ENCODE assay signal across 8 cellular contexts in the genomic region with DNA sequence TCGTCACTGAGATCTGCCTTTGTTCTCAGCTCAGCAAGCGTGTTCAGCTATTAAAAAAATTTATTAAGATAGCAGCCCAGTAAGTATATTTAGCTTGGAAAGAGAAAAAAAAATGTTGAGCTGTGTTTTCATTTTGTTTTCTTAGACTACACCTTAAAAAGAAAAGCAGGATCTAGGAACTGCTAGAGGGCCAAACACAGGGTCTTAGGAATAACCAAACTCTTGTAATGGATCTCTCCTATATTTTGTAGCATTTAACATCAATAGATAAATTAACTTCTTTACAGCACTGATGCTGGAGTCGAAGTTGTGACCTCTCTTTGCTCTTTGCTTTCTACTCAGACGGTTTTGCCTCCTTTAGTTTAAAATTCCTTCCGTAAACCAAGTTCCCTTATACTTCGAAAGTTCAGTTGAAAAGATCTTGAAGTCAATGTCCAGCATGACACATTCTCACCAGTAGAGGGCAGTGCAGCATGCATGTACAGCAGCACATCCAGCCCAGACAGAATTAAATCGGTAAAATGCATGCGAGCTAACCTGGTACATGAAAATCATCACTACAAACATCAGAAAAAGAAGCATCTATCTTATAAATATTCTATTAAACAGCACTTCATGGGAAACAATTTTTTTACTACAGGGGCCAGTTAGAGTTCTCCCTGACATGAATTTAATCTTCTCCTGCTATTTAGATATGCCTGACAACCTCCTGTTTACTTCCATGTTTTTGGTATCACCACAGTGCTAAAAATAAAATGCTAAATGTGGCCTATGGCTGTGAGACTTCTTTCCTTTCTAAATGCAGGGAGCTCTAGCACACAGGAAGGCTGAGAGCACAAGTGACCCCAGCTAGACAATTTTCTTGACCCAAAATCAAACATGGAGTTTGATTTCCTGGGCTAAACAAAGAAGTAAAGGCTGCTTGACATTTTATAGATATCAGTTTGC. TPM values are rescaled to one million over a fixed set of nuclear protein-coding genes. Genes with fewer than 3 reads are reported as not detected.
DNase-seq lines count a peak whose midpoint lies in the region; ATAC-seq and TF ChIP-seq lines count a peak whose summit lies in the region.

No MANE protein-coding gene starts in this region.

- intact Hi-C loops in activated CD4-positive, alpha-beta T cell treated with anti-CD3 and anti-CD28 coated beads for 36 hours (cut with DNase I, micrococcal nuclease) = loop anchor here (1.0 to 10.0 kb wide), 6 partner anchors 49 to 1314 kb away; no protein-coding TSS in a partner anchor
- intact Hi-C loops in left lung (cut with DNase I) = loop anchor here in 1 of 2 donors (10.0 kb wide), 1 partner anchor 223 kb away; no protein-coding TSS in a partner anchor

- peak; percentile 87 to 89 for TF ChIP-seq CTCF in left lung (IDR thresholded peaks at IDR 0.05)

- no peak overlapping the region for H3K4me3 Mint-ChIP-seq in activated CD4-positive, alpha-beta T cell treated with anti-CD3 and anti-CD28 coated beads for 36 hours

- POLR2A ChIA-PET in activated CD4-positive, alpha-beta T cell treated with anti-CD3 and anti-CD28 coated beads for 36 hours (lab: Charles Lee) = interaction anchor here (0.6 to 1.3 kb wide), 4 partner anchors 10 to 296 kb away, joined by 3 to 4 read pairs (median 3); no protein-coding TSS in a partner anchor

- DNase-seq in DMS79 treated with DMSO at 0.1 percent for 48 hours (lab: John Stamatoyannopoulos, UW) = peak; percentile 93
- peak; percentile 97 for DNase-seq in NCI-H510A treated with DMSO at 0.1 percent for 48 hours (lab: John Stamatoyannopoulos, UW)
- DNase-seq in activated CD4-positive, alpha-beta T cell treated with anti-CD3 and anti-CD28 coated beads for 36 hours = peak; percentile 87
- DNase-seq in left lung = peak in 1 of 2 donors; percentile 81
- DNase-seq in stimulated activated CD4-positive, alpha-beta T cell treated with anti-CD3 and anti-CD28 coated beads, Interleukin-2, amount 100 ng/mL, for 4 hours (ENCODE audit: low read depth) = peak; percentile 60
- DNase-seq in mesenteric fat pad (ENCODE audit: low spot score) = no peak

- no peak overlapping the region for H3K27ac Mint-ChIP-seq in activated CD4-positive, alpha-beta T cell treated with anti-CD3 and anti-CD28 coated beads for 36 hours

- H3K4me1 ChIP-seq in left lung = peaks cover 0 to 9% of the 10 kb centered on the region in 2 donors

- no peaks in the 10 kb centered on the region for H3K9me3 ChIP-seq in left lung

- peak; percentile 55 for ATAC-seq in HG03045 (IDR thresholded peaks at IDR 0.05; ENCODE audit: unreplicated experiment)
- peak; percentile 63 for ATAC-seq in activated CD4-positive, alpha-beta T cell treated with anti-CD3 and anti-CD28 coated beads for 36 hours
- ATAC-seq in left lung = peak; percentile 98

- H3K36me3 ChIP-seq in left lung = no peaks in the 10 kb centered on the region

- peaks cover 6% of the 10 kb centered on the region for H3K27me3 Mint-ChIP-seq in activated CD4-positive, alpha-beta T cell treated with anti-CD3 and anti-CD28 coated beads for 36 hours

- H3K9me3 Mint-ChIP-seq in activated CD4-positive, alpha-beta T cell treated with anti-CD3 and anti-CD28 coated beads for 36 hours (ENCODE audit: low read depth) = no peaks in the 10 kb centered on the region

- CTCF ChIA-PET in activated CD4-positive, alpha-beta T cell treated with anti-CD3 and anti-CD28 coated beads for 36 hours (lab: Charles Lee) = interaction anchor here (0.6 to 10.6 kb wide), 58 partner anchors 9 to 1453 kb away, joined by 3 to 307 read pairs (median 4); no protein-coding TSS in a partner anchor

- H3K27me3 ChIP-seq in left lung = no peaks in the 10 kb centered on the region

- no peak overlapping the region for H3K4me3 ChIP-seq in left lung

- peaks cover 4% of the 10 kb centered on the region for H3K4me1 Mint-ChIP-seq in activated CD4-positive, alpha-beta T cell treated with anti-CD3 and anti-CD28 coated beads for 36 hours

- H3K27ac ChIP-seq in cingulate gyrus (ENCODE audit: low read depth, low read length) (peak overlapping the region; percentile 42), left lung (peak overlapping the region in 1 of 2 donors; percentile 46)

- H3K36me3 Mint-ChIP-seq in activated CD4-positive, alpha-beta T cell treated with anti-CD3 and anti-CD28 coated beads for 36 hours (ENCODE audit: low read depth) = no peaks in the 10 kb centered on the region

RNA-seq across cellular contexts. Expression of gene MAP3K20, which starts 48.2 kb away (rescaled TPM):
- total RNA-seq in activated CD4-positive, alpha-beta T cell treated with anti-CD3 and anti-CD28 coated beads for 36 hours = 1 to 10 TPM; 8.1 to 8.4 TPM
- total RNA-seq in left lung = 10 to 100 TPM; 49.6 to 57.5 TPM
- 71.8 TPM for total RNA-seq in mesenteric fat pad
